8 cellular contexts compared by ENCODE assay signal in the genomic region with DNA sequence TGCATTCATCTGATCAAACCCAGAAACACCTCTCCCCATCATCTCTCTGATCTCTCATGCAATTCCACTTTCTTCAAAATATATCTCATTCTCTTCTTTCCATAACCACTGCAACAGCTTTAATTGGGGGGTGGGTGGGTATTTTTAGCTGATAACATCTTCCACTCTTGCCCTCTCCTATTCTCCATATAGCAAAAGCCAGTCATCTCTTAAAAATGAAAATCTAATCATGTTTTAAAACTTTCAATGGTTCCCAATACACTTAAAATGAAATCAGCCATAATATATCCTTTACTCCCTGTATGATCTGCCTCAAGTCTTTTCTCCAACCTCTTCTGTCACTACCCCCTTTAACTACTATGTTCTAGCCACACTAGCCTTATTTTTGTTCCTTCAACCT. TPM values are rescaled to one million over a fixed set of nuclear protein-coding genes. Genes with fewer than 3 reads are reported as not detected.
DNase-seq lines count a peak whose midpoint lies in the region; ATAC-seq, FAIRE-seq and TF ChIP-seq lines count a peak whose summit lies in the region.

No MANE protein-coding gene starts in this region.

- in situ Hi-C loops in GM12878 (cut with MboI): no loop called here

- TF ChIP-seq CTCF in heart right ventricle (IDR thresholded peaks at IDR 0.05) (no peak), right atrium auricular region (IDR thresholded peaks at IDR 0.05) (no peak), GM12878 (IDR thresholded peaks at IDR 0.05 in 2 of 3, conservative IDR thresholded peaks at IDR 0.05 in 1 of 3; ENCODE audit: control insufficient read depth in 2 of 3, extremely low read depth in 1 of 3, insufficient read depth in 1 of 3, low read depth in 3 of 3, low read length in 3 of 3) (no peak)

- TF ChIP-seq EP300 in GM12878 (IDR thresholded peaks at IDR 0.05; ENCODE audit: borderline replicate concordance in 1 of 2, control insufficient read depth in 1 of 2, low read depth in 2 of 2, low read length in 2 of 2): no peak

- no peak overlapping the region for H2AFZ ChIP-seq in GM12878 (ENCODE audit: control insufficient read depth, low read depth, low read length)

- H3K56ac ChIP-seq in mesendoderm (ENCODE audit: low read length): peak overlapping the region; percentile 71

- TF ChIP-seq RAD21 in GM12878 (IDR thresholded peaks at IDR 0.05; ENCODE audit: insufficient read depth, low read depth, low read length): no peak

- CTCF ChIA-PET in GM12878 (lab: Yijun Ruan, JAX): no interaction called here

- H3K18ac ChIP-seq in mesendoderm (ENCODE audit: low read length): no peak overlapping the region

- no peak for TF ChIP-seq POLR2A in GM12878 (IDR thresholded peaks at IDR 0.05; ENCODE audit: low read depth, low read length)

- BruUV-seq in GM12878 (replicated peaks; lab: Mats Ljungman, UMichigan): no TSS peak

- no peak overlapping the region for H3K4ac ChIP-seq in mesendoderm (ENCODE audit: low read depth, low read length)

- RAD21 ChIA-PET in GM12878 (lab: Charles Lee; ENCODE audit: unreplicated experiment): no interaction called here

- no peak overlapping the region for H3K23ac ChIP-seq in mesendoderm (ENCODE audit: low read length)

- H3K36me3 ChIP-seq in heart right ventricle: peaks cover 0 to 27% (median 10%) of the 10 kb centered on the region in 9 donors
- H3K36me3 ChIP-seq in right atrium auricular region: peaks cover 11% of the 10 kb centered on the region
- peaks cover 2 to 9% of the 10 kb centered on the region in 2 experiments for H3K36me3 ChIP-seq in GM12878 (ENCODE audit: control insufficient read depth in 2 of 2, insufficient read depth in 2 of 2, low read length in 1 of 2)
- peaks cover 1% of the 10 kb centered on the region for H3K36me3 ChIP-seq in mesendoderm (ENCODE audit: control insufficient read depth, insufficient read depth, low read length)
- no peaks in the 10 kb centered on the region for H3K36me3 ChIP-seq in urinary bladder (ENCODE audit: insufficient read depth)

- no peak overlapping the region for H2BK15ac ChIP-seq in mesendoderm (replicated peaks; ENCODE audit: low read depth)

- H3K9me3 ChIP-seq in heart right ventricle: no peaks in the 10 kb centered on the region
- H3K9me3 ChIP-seq in right atrium auricular region: no peaks in the 10 kb centered on the region
- no peaks in the 10 kb centered on the region; the same call in 2 of the 3 replicates for H3K9me3 ChIP-seq in GM12878 (replicated peaks; ENCODE audit: control insufficient read depth, insufficient read depth, low read length)

- H4K5ac ChIP-seq in mesendoderm (ENCODE audit: low read length): no peak overlapping the region

- ATAC-seq in heart right ventricle: no peak
- ATAC-seq in GM12878: no peak

- H3K9ac ChIP-seq in GM12878 (ENCODE audit: control insufficient read depth, insufficient read depth, low read length): peak overlapping the region; percentile 100
- peak overlapping the region; percentile 79 for H3K9ac ChIP-seq in mesendoderm (ENCODE audit: low read length)

- POLR2A ChIA-PET in GM12878 (lab: Charles Lee): interaction anchor here (0.6 to 2.7 kb wide), 3 partner anchors 90 to 283 kb away, joined by 3 to 25 read pairs (median 6); no protein-coding TSS in a partner anchor

- no peak overlapping the region for H4K8ac ChIP-seq in mesendoderm (ENCODE audit: low read depth, low read length)

- H3K27me3 ChIP-seq in heart right ventricle (no peaks in the 10 kb centered on the region), right atrium auricular region (no peaks in the 10 kb centered on the region), GM12878 (replicated peaks in 1 of 2; ENCODE audit: control insufficient read depth in 2 of 2, insufficient read depth in 2 of 2, low read length in 1 of 2) (no peaks in the 10 kb centered on the region), mesendoderm (ENCODE audit: insufficient read depth, low read length, poor library complexity) (no peaks in the 10 kb centered on the region)

- H2AK5ac ChIP-seq in mesendoderm (ENCODE audit: low read length): no peak overlapping the region

- no peak for FAIRE-seq in GM12878 (lab: Jason Lieb, UNC)

- H2BK5ac ChIP-seq in mesendoderm (ENCODE audit: low read length): no peak overlapping the region

- H3K79me2 ChIP-seq in GM12878 (ENCODE audit: control insufficient read depth, insufficient read depth, low read length) (peaks cover 88% of the 10 kb centered on the region), mesendoderm (ENCODE audit: control insufficient read depth, insufficient read depth, low read length) (peaks cover 63% of the 10 kb centered on the region)

- no peak overlapping the region for H2BK120ac ChIP-seq in mesendoderm (ENCODE audit: low read depth, low read length)

- no peaks in the 10 kb centered on the region for H4K20me1 ChIP-seq in GM12878 (ENCODE audit: control insufficient read depth, insufficient read depth)

- H3K27ac ChIP-seq in heart right ventricle (no peak overlapping the region), right atrium auricular region (no peak overlapping the region), GM12878 (ENCODE audit: control insufficient read depth, insufficient read depth) (no peak overlapping the region; the same call in 1 of the 2 replicates), mesendoderm (ENCODE audit: low read depth, low read length) (no peak overlapping the region), urinary bladder (ENCODE audit: low read depth) (no peak overlapping the region)

- H3K4me3 ChIP-seq in heart right ventricle (peak overlapping the region in 8 of 10 donors; percentile 68 to 95 (median 84)), right atrium auricular region (peak overlapping the region in 1 of 2 donors; percentile 90), GM12878 (peak overlapping the region; percentile 87), mesendoderm (ENCODE audit: low read length) (peak overlapping the region; percentile 44), urinary bladder (ENCODE audit: low read depth, low read length) (peak overlapping the region; percentile 6)

- peaks cover 2% of the 10 kb centered on the region for H3K79me1 ChIP-seq in mesendoderm (ENCODE audit: low read length)

- SMC1A ChIA-PET in GM12878 (lab: Charles Lee; ENCODE audit: uncharacterized antibody, unreplicated experiment): no interaction called here

- H3K4me2 ChIP-seq in GM12878 (ENCODE audit: control insufficient read depth, insufficient read depth) (peak overlapping the region; percentile 93), mesendoderm (ENCODE audit: low read length) (peak overlapping the region; percentile 78)

- DNase-seq in heart right ventricle (no peak), right atrium auricular region (ENCODE audit: low spot score) (no peak), GM12878 (ENCODE audit: low read depth, low spot score) (no peak), mesendoderm (no peak), NCI-H2081 (lab: John Stamatoyannopoulos, UW) (no peak), SW 1271 (lab: John Stamatoyannopoulos, UW) (no peak), HUDEP-2 (lab: John Stamatoyannopoulos, UW; ENCODE audit: unreplicated experiment in 76 of 76) (no peak)

- H3K4me1 ChIP-seq in heart right ventricle: peaks cover 2 to 67% (median 40%) of the 10 kb centered on the region in 9 donors
- peaks cover 0 to 29% of the 10 kb centered on the region in 2 donors for H3K4me1 ChIP-seq in right atrium auricular region
- H3K4me1 ChIP-seq in GM12878 (ENCODE audit: control insufficient read depth, insufficient read depth, low read length): no peaks in the 10 kb centered on the region; the same call in 1 of the 2 replicates
- H3K4me1 ChIP-seq in mesendoderm (ENCODE audit: control insufficient read depth, low read depth, low read length): peaks cover 3% of the 10 kb centered on the region
- peaks cover 2% of the 10 kb centered on the region for H3K4me1 ChIP-seq in urinary bladder (ENCODE audit: insufficient read depth)

- intact Hi-C loops in heart right ventricle (cut with DNase I): loop anchor here in 4 of 10 donors (5.0 to 10.0 kb wide), 2 partner anchors 90 to 92 kb away; partner anchors contain the start of gene ACBD5 (in 4 of the 4)
- intact Hi-C loops in GM12878 (cut with micrococcal nuclease; ENCODE audit: unreplicated experiment): loop anchor here (5.0 to 10.0 kb wide), 2 partner anchors 260 to 1382 kb away; partner anchors contain the start of gene WAC

RNA-seq across cellular contexts. Expression of gene YME1L1, which starts 1.5 kb away (rescaled TPM):
- total RNA-seq in heart right ventricle (100 to 1,000 TPM in 6 of 10 donors, 10 to 100 TPM in 4; 86.6 to 111 (median 101) TPM), right atrium auricular region (10 to 100 TPM; 53.7 to 64.3 TPM), GM12878 (2014; rRNA removed) (87.8 and 102 TPM in 2 replicates), GM12878 (2014; rRNA removed; fragmentation: Illumina TruSeq; extraction: Trizol) (92.8 and 96.3 TPM in 2 replicates), GM12878 (2021) (82.7 and 87.8 TPM in 2 replicates), urinary bladder (127 TPM)
- polyA plus RNA-seq in heart right ventricle (10 to 100 TPM; 19.4 to 50.1 TPM), GM12878 (2011; rRNA removed) (87.0 and 142 TPM in 2 replicates), GM12878 (2014; fragmentation: Illumina TruSeq; extraction: Trizol) (97.5 and 105 TPM in 2 replicates), GM12878 (2014; fragmentation: Nextera tagmentation; extraction: Ambion mirVana) (10 to 100 TPM; 26.1 to 33.3 TPM), GM12878 (2014; rRNA removed) (52.2 and 58.8 TPM in 2 replicates), GM12878 (2016; fragmentation: Nextera tagmentation; extraction: Ambion mirVana) (100 to 1,000 TPM; 105 to 115 TPM), urinary bladder (53.4 TPM)
- 76.9 and 78.0 TPM in 2 replicates for total RNA-seq in GM12878 (2013; cell fraction: nucleolus; rRNA removed)
- 47.7 TPM for polyA plus RNA-seq in GM12878 (2011; ENCODE audit: low read depth)
- 30.5 and 32.6 TPM in 2 replicates for polyA plus RNA-seq in GM12878 (2011; cell fraction: cytosol; rRNA removed)
- polyA plus RNA-seq in GM12878 (2011; cell fraction: nucleus; rRNA removed): 26.1 and 26.7 TPM in 2 replicates
- 62.4 and 66.9 TPM in 2 replicates for polyA plus RNA-seq in GM12878 (2012)
- polyA minus RNA-seq in GM12878 (2011; rRNA and poly(A)+ RNA removed): 57.8 and 58.6 TPM in 2 replicates
- polyA minus RNA-seq in GM12878 (2011; cell fraction: cytosol; rRNA and poly(A)+ RNA removed): 21.9 and 25.4 TPM in 2 replicates
- 25.9 and 36.9 TPM in 2 replicates for polyA minus RNA-seq in GM12878 (2011; cell fraction: nucleus; rRNA and poly(A)+ RNA removed)
- polyA plus RNA-seq in mesendoderm (2013, experiment 1 of 2): 89.3 TPM
- 92.9 TPM for polyA plus RNA-seq in mesendoderm (2013, experiment 2 of 2)

RNA-seq across cellular contexts. Expression of gene MASTL, which starts 2.5 kb away (rescaled TPM):
- total RNA-seq in heart right ventricle: 1 to 10 TPM; 1.6 to 4.3 (median 2.0) TPM
- polyA plus RNA-seq in heart right ventricle: 1 to 10 TPM; 1.5 to 1.7 TPM
- total RNA-seq in right atrium auricular region: 1 to 10 TPM; 2.0 to 3.1 TPM
- total RNA-seq in GM12878 (2013; cell fraction: nucleolus; rRNA removed): 48.6 and 52.7 TPM in 2 replicates
- total RNA-seq in GM12878 (2014; rRNA removed): 28.1 and 31.6 TPM in 2 replicates
- total RNA-seq in GM12878 (2014; rRNA removed; fragmentation: Illumina TruSeq; extraction: Trizol): 36.9 and 38.6 TPM in 2 replicates
- total RNA-seq in GM12878 (2021): 17.8 and 18.3 TPM in 2 replicates
- 6.0 TPM for polyA plus RNA-seq in GM12878 (2011; ENCODE audit: low read depth)
- polyA plus RNA-seq in GM12878 (2011; rRNA removed): 24.2 and 38.4 TPM in 2 replicates
- polyA plus RNA-seq in GM12878 (2011; cell fraction: cytosol; rRNA removed): 11.0 and 12.9 TPM in 2 replicates
- polyA plus RNA-seq in GM12878 (2011; cell fraction: nucleus; rRNA removed): 11.9 and 13.8 TPM in 2 replicates
- polyA plus RNA-seq in GM12878 (2012): 9.6 and 13.5 TPM in 2 replicates
- 32.7 and 37.0 TPM in 2 replicates for polyA plus RNA-seq in GM12878 (2014; fragmentation: Illumina TruSeq; extraction: Trizol)
- polyA plus RNA-seq in GM12878 (2014; fragmentation: Nextera tagmentation; extraction: Ambion mirVana): 1 to 10 TPM; 7.1 to 9.7 TPM
- 18.7 and 23.3 TPM in 2 replicates for polyA plus RNA-seq in GM12878 (2014; rRNA removed)
- polyA plus RNA-seq in GM12878 (2016; fragmentation: Nextera tagmentation; extraction: Ambion mirVana): 10 to 100 TPM; 18.1 to 19.2 TPM
- 19.7 and 26.3 TPM in 2 replicates for polyA minus RNA-seq in GM12878 (2011; rRNA and poly(A)+ RNA removed)
- polyA minus RNA-seq in GM12878 (2011; cell fraction: cytosol; rRNA and poly(A)+ RNA removed): 8.6 and 12.8 TPM in 2 replicates
- polyA minus RNA-seq in GM12878 (2011; cell fraction: nucleus; rRNA and poly(A)+ RNA removed): 7.7 and 13.0 TPM in 2 replicates
- 42.1 TPM for polyA plus RNA-seq in mesendoderm (2013, experiment 1 of 2)
- 42.4 TPM for polyA plus RNA-seq in mesendoderm (2013, experiment 2 of 2)
- total RNA-seq in urinary bladder: 20.6 TPM
- 4.8 TPM for polyA plus RNA-seq in urinary bladder

RNA-seq across cellular contexts. Expression of gene ANKRD26, which starts 52.4 kb away (rescaled TPM):
- total RNA-seq in heart right ventricle: 10 to 100 TPM in 7 of 10 donors, 1 to 10 TPM in 3; 8.2 to 12.2 (median 10.8) TPM
- polyA plus RNA-seq in heart right ventricle: 10 to 100 TPM in 1 of 2 donors, 1 to 10 TPM in 1; 1.9 to 10.3 TPM
- total RNA-seq in right atrium auricular region: 10 to 100 TPM in 1 of 2 donors, 1 to 10 TPM in 1; 3.9 to 11.0 TPM
- total RNA-seq in GM12878 (2013; cell fraction: nucleolus; rRNA removed): 66.0 and 68.2 TPM in 2 replicates
- 5.5 and 6.8 TPM in 2 replicates for total RNA-seq in GM12878 (2014; rRNA removed)
- 11.1 and 12.0 TPM in 2 replicates for total RNA-seq in GM12878 (2014; rRNA removed; fragmentation: Illumina TruSeq; extraction: Trizol)
- 4.8 and 6.1 TPM in 2 replicates for total RNA-seq in GM12878 (2021)
- 2.7 TPM for polyA plus RNA-seq in GM12878 (2011; ENCODE audit: low read depth)
- 2.6 and 4.6 TPM in 2 replicates for polyA plus RNA-seq in GM12878 (2011; rRNA removed)
- 0.48 and 0.70 TPM in 2 replicates for polyA plus RNA-seq in GM12878 (2011; cell fraction: cytosol; rRNA removed)
- polyA plus RNA-seq in GM12878 (2011; cell fraction: nucleus; rRNA removed): 2.3 and 3.7 TPM in 2 replicates
- polyA plus RNA-seq in GM12878 (2012): 3.8 and 5.0 TPM in 2 replicates
- polyA plus RNA-seq in GM12878 (2014; fragmentation: Illumina TruSeq; extraction: Trizol): 5.8 and 7.1 TPM in 2 replicates
- polyA plus RNA-seq in GM12878 (2014; fragmentation: Nextera tagmentation; extraction: Ambion mirVana): 1 to 10 TPM; 2.3 to 3.4 TPM
- 2.7 and 3.2 TPM in 2 replicates for polyA plus RNA-seq in GM12878 (2014; rRNA removed)
- polyA plus RNA-seq in GM12878 (2016; fragmentation: Nextera tagmentation; extraction: Ambion mirVana): 1 to 10 TPM; 5.3 to 6.1 TPM
- polyA minus RNA-seq in GM12878 (2011; rRNA and poly(A)+ RNA removed): 3.8 and 6.2 TPM in 2 replicates
- polyA minus RNA-seq in GM12878 (2011; cell fraction: cytosol; rRNA and poly(A)+ RNA removed): 0.94 and 1.1 TPM in 2 replicates
- 4.1 and 6.2 TPM in 2 replicates for polyA minus RNA-seq in GM12878 (2011; cell fraction: nucleus; rRNA and poly(A)+ RNA removed)
- 5.0 TPM for polyA plus RNA-seq in mesendoderm (2013, experiment 1 of 2)
- polyA plus RNA-seq in mesendoderm (2013, experiment 2 of 2): 5.6 TPM
- 30.3 TPM for total RNA-seq in urinary bladder
- 2.5 TPM for polyA plus RNA-seq in urinary bladder
